ENCODE assay signal across 10 cellular contexts in the genomic region with DNA sequence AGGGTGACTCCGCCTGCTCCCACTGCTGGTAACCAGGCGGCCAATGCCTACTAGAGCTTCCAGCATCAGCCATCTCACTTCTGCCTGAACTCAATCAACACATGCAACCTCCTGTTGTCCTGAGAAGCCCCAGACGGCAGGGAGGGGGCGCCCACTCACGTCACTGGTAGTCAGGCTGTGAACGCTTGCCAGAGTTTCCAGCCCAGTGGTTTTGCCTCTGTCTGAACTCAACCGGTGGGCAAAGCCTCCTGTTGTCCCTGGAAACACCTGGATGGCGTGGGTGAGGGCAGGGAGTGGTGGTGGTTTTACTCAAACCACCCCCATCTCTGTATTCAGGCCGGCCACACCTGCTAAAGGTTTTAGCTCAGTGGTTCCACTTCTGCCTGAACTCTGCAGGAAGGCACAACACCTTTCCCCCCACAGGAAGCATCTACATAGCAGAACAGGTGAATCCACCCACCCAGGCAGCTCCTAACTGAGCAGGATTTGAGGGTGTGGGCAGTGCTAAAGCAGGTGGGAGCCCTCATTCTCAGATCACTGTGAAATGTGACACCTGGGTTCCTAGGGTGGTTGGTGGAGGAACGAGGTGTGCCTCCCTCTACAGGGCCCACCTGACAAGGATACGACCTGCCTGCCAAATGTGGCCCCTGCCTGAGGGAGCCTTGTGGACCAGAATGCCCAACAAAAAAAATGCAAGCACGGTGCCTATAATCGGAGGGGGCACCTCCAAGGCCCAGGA.
DNase-seq lines count a peak whose midpoint lies in the region; ATAC-seq and TF ChIP-seq lines count a peak whose summit lies in the region.
"Had no signal": no experiment of that assay in that cellular context is flagged by ENCODE, and none has a peak within 500 bp of the region (broad histone marks: within the 10 kb centered on the region; RNA-seq: fewer than 3 reads in every experiment).

No MANE protein-coding gene starts in this region.

- peak; percentile 20 for TF ChIP-seq CTCF in choroid plexus epithelial cell (conservative IDR thresholded peaks at IDR 0.05; ENCODE audit: low read depth, low read length)
- no peak for TF ChIP-seq CTCF in lower leg skin (IDR thresholded peaks at IDR 0.05)

- no peak for TF ChIP-seq POLR2A in lower leg skin (IDR thresholded peaks at IDR 0.05)

- intact Hi-C loops in lower leg skin (cut with DNase I; ENCODE audit: low total_unique reads) = no loop called here

- no peak overlapping the region for H3K4me3 ChIP-seq in choroid plexus epithelial cell (ENCODE audit: low read depth, low read length)
- H3K4me3 ChIP-seq in lower leg skin (ENCODE audit: low read depth, poor library complexity, severe bottlenecking) = no peak overlapping the region

- DNase-seq in D341Med (ENCODE audit: low spot score) = peak; percentile 28
- DNase-seq in choroid plexus epithelial cell (ENCODE audit: low read depth) = peak; percentile 14
- no peak for DNase-seq in lower leg skin (ENCODE audit: low spot score in 2 of 2)
- DNase-seq in NCI-H345 (lab: John Stamatoyannopoulos, UW) = no peak
- no peak for DNase-seq in NCI-H1930 (lab: John Stamatoyannopoulos, UW)
- no peak for DNase-seq in stimulated activated CD4-positive, alpha-beta T cell treated with anti-CD3 and anti-CD28 coated beads, Interleukin-2, amount 100 ng/mL, for 48 hours
- DNase-seq: activated naive CD4-positive, alpha-beta T cell treated with Interleukin-2 at 50 U/mL for 16 hours; immature natural killer cell had no signal

- ATAC-seq in GM21526 (IDR thresholded peaks at IDR 0.05; ENCODE audit: low FRiP score, unreplicated experiment) (peak; percentile 34), HG03175 (IDR thresholded peaks at IDR 0.05; ENCODE audit: unreplicated experiment) (peak; percentile 36)

- 68 to 73% methylated on average over 13 of the region's 13 CpGs for WGBS in lower leg skin, 2 donors

Comparison
In these comparisons a context has a peak if more than half of its experiments do, and no peak if none do; other contexts are left out.
1. DNase-seq: peak in D341Med (single experiment) and choroid plexus epithelial cell (single experiment); none in lower leg skin (0 of 2), NCI-H345 (single experiment), NCI-H1930 (0 of 2) and stimulated activated CD4-positive, alpha-beta T cell treated with anti-CD3 and anti-CD28 coated beads, Interleukin-2, amount 100 ng/mL, for 48 hours (0 of 2).